9 cellular contexts compared by ENCODE assay signal in genomic region chr1:167499657-167500056, GRCh38. TPM values are rescaled to one million over a fixed set of nuclear protein-coding genes. Genes with fewer than 3 reads are reported as not detected.
DNase-seq lines count a peak whose midpoint lies in the region; ATAC-seq and TF ChIP-seq lines count a peak whose summit lies in the region.
"Had no signal": no experiment of that assay in that cellular context is flagged by ENCODE, and none has a peak within 500 bp of the region (broad histone marks: within the 10 kb centered on the region; RNA-seq: fewer than 3 reads in every experiment).

No MANE protein-coding gene starts in this region.

- H3K27ac ChIP-seq in DND-41 (ENCODE audit: low read length) (peak overlapping the region; percentile 75), hepatocyte (no peak overlapping the region), adrenal gland (no peak overlapping the region)

- DNase-seq in DND-41 (peak; percentile 34), midbrain (lab: John Stamatoyannopoulos, UW) (no peak), retina (no peak), hepatocyte (ENCODE audit: low spot score) (no peak), adrenal gland (no peak)
- peak; percentile 70 for DNase-seq in activated CD8-positive, alpha-beta T cell treated with anti-CD3 and anti-CD28 coated beads for 36 hours
- DNase-seq: Right ventricle myocardium superior had no signal

- H3K36me3 Mint-ChIP-seq in activated CD8-positive, alpha-beta T cell treated with anti-CD3 and anti-CD28 coated beads for 36 hours (ENCODE audit: low read depth), result peaks cover 81% of the 10 kb centered on the region

- H3K9me3 ChIP-seq in DND-41 (ENCODE audit: insufficient read depth, low read length, severe bottlenecking), result no peaks in the 10 kb centered on the region
- H3K9me3 ChIP-seq in hepatocyte (ENCODE audit: low read depth), result no peaks in the 10 kb centered on the region
- no peaks in the 10 kb centered on the region for H3K9me3 ChIP-seq in adrenal gland (replicated peaks in 1 of 3)

- peaks cover 58% of the 10 kb centered on the region for H4K20me1 ChIP-seq in DND-41 (ENCODE audit: insufficient read depth, low read length)
- H4K20me1 ChIP-seq in hepatocyte (ENCODE audit: insufficient read depth, poor library complexity, severe bottlenecking), result no peaks in the 10 kb centered on the region

- ATAC-seq in DND-41 (ENCODE audit: insufficient read depth, low read depth) (peak; percentile 61), GM19351 (IDR thresholded peaks at IDR 0.05; ENCODE audit: unreplicated experiment) (peak; percentile 97), HG03108 (IDR thresholded peaks at IDR 0.05; ENCODE audit: unreplicated experiment) (peak; percentile 89)
- peak; percentile 40 for ATAC-seq in activated CD8-positive, alpha-beta T cell treated with anti-CD3 and anti-CD28 coated beads for 36 hours

- POLR2A ChIA-PET in activated CD8-positive, alpha-beta T cell treated with anti-CD3 and anti-CD28 coated beads for 36 hours (lab: Charles Lee), result interaction anchor here (0.8 to 8.8 kb wide), 16 partner anchors 8 to 436 kb away, joined by 3 to 148 read pairs (median 6); partner anchors contain the start of genes CD247 and DCAF6

- H3K9me3 Mint-ChIP-seq in activated CD8-positive, alpha-beta T cell treated with anti-CD3 and anti-CD28 coated beads for 36 hours, result no peaks in the 10 kb centered on the region

- H3K27me3 ChIP-seq in DND-41 (ENCODE audit: insufficient read depth, low read length, poor library complexity) (no peaks in the 10 kb centered on the region), hepatocyte (peaks cover 12% of the 10 kb centered on the region), adrenal gland (peaks cover 6% of the 10 kb centered on the region)

- no peak overlapping the region for H2AFZ ChIP-seq in DND-41 (ENCODE audit: low read depth, low read length)
- no peak overlapping the region for H2AFZ ChIP-seq in hepatocyte

- H3K4me3 ChIP-seq in DND-41 (ENCODE audit: low read depth in 1 of 2, low read length in 2 of 2), result no peak overlapping the region
- no peak overlapping the region for H3K4me3 ChIP-seq in hepatocyte
- no peak overlapping the region for H3K4me3 ChIP-seq in adrenal gland

- peak overlapping the region; percentile 97 for H3K27ac Mint-ChIP-seq in activated CD8-positive, alpha-beta T cell treated with anti-CD3 and anti-CD28 coated beads for 36 hours

- H3K79me2 ChIP-seq in DND-41 (ENCODE audit: insufficient read depth, low read length) (peaks cover 99% of the 10 kb centered on the region), hepatocyte (no peaks in the 10 kb centered on the region)

- intact Hi-C loops in activated CD8-positive, alpha-beta T cell treated with anti-CD3 and anti-CD28 coated beads for 36 hours (cut with micrococcal nuclease), result loop anchor here (1.0 to 5.0 kb wide), 3 partner anchors 7 to 47 kb away; no protein-coding TSS in a partner anchor
- intact Hi-C loops in adrenal gland (cut with DNase I), result no loop called here

- CTCF ChIA-PET in activated CD8-positive, alpha-beta T cell treated with anti-CD3 and anti-CD28 coated beads for 36 hours (lab: Charles Lee), result interaction anchor here (0.7 to 6.0 kb wide), 13 partner anchors 9 to 75 kb away, joined by 3 to 62 read pairs (median 6); partner anchors contain the start of gene CD247

- peaks cover 98% of the 10 kb centered on the region for H3K4me1 Mint-ChIP-seq in activated CD8-positive, alpha-beta T cell treated with anti-CD3 and anti-CD28 coated beads for 36 hours (ENCODE audit: low read depth)

- no peaks in the 10 kb centered on the region for H3K9me2 ChIP-seq in hepatocyte (replicated peaks; ENCODE audit: insufficient read depth)

- H3K36me3 ChIP-seq in DND-41 (ENCODE audit: insufficient read depth, low read length) (peaks cover 78% of the 10 kb centered on the region), hepatocyte (replicated peaks; ENCODE audit: insufficient read depth, low read depth) (no peaks in the 10 kb centered on the region), adrenal gland (replicated peaks in 1 of 2) (no peaks in the 10 kb centered on the region)

- H3K27me3 Mint-ChIP-seq in activated CD8-positive, alpha-beta T cell treated with anti-CD3 and anti-CD28 coated beads for 36 hours, result no peaks in the 10 kb centered on the region

- TF ChIP-seq CTCF in DND-41 (IDR thresholded peaks at IDR 0.05; ENCODE audit: borderline replicate concordance, extremely low read depth, low read length, poor library complexity, severe bottlenecking) (no peak), hepatocyte (IDR thresholded peaks at IDR 0.05; ENCODE audit: poor library complexity) (no peak), adrenal gland (IDR thresholded peaks at IDR 0.05) (no peak)
- TF ChIP-seq CTCF in activated CD8-positive, alpha-beta T cell treated with anti-CD3 and anti-CD28 coated beads for 36 hours (IDR thresholded peaks at IDR 0.05), result no peak

- WGBS in hepatocyte (ENCODE audit: low lambda C conversion rate, missing lambda C conversion rate), result 59% methylated on average over 3 of the region's 3 CpGs
- WGBS in adrenal gland, 4 donors, result 66 to 79% (median 72%) methylated on average over 3 of the region's 3 CpGs

- H3K4me2 ChIP-seq in DND-41 (ENCODE audit: insufficient read depth, low read length) (peak overlapping the region; percentile 40), hepatocyte (no peak overlapping the region)

- H3K4me1 ChIP-seq in DND-41 (ENCODE audit: insufficient read depth, low read length) (peaks cover 69% of the 10 kb centered on the region), hepatocyte (ENCODE audit: insufficient read depth) (no peaks in the 10 kb centered on the region), adrenal gland (replicated peaks in 1 of 2) (no peaks in the 10 kb centered on the region)

- H3K9ac ChIP-seq in DND-41 (ENCODE audit: low read depth, low read length), result 0 out of 2 replicates have a peak overlapping the region, but pooled peaks have one; percentile 12

- no peak for TF ChIP-seq POLR2A in adrenal gland (IDR thresholded peaks at IDR 0.05)

- H3K4me3 Mint-ChIP-seq in activated CD8-positive, alpha-beta T cell treated with anti-CD3 and anti-CD28 coated beads for 36 hours, result peak overlapping the region; percentile 29

RNA-seq across cellular contexts. Expression of gene CD247, which starts 18.7 kb away (rescaled TPM):
- 100 to 1,000 TPM; 224 to 229 TPM for total RNA-seq in activated CD8-positive, alpha-beta T cell treated with anti-CD3 and anti-CD28 coated beads for 36 hours
- total RNA-seq in hepatocyte (not detected in 2 replicates), adrenal gland (1 to 10 TPM in 4 of 8 donors, under 1 TPM in 3, not detected in 1; 0.26 to 2.3 (median 1.4) TPM)
- polyA plus RNA-seq in hepatocyte (not detected in 2 replicates), adrenal gland (1 to 10 TPM in 2 of 3 donors, under 1 TPM in 1; 0.73 to 2.2 (median 1.2) TPM)

RNA-seq across cellular contexts. Expression of gene CREG1, which starts 53.9 kb away (rescaled TPM):
- 1 to 10 TPM; 9.7 to 10.0 TPM for total RNA-seq in activated CD8-positive, alpha-beta T cell treated with anti-CD3 and anti-CD28 coated beads for 36 hours
- total RNA-seq in hepatocyte (170 and 183 TPM in 2 replicates), adrenal gland (100 to 1,000 TPM; 170 to 605 (median 328) TPM)
- polyA plus RNA-seq in hepatocyte (126 and 135 TPM in 2 replicates), adrenal gland (100 to 1,000 TPM in 1 of 3 donors, 10 to 100 TPM in 2; 69.8 to 267 (median 86.9) TPM)

Comparison
In these comparisons a context has a peak if more than half of its experiments do, and no peak if none do; other contexts are left out.
1. ATAC-seq: peak in every context shown above with its lines; median percentile 97 in GM19351; 89 in HG03108; 61 in DND-41; 40 in activated CD8-positive, alpha-beta T cell treated with anti-CD3 and anti-CD28 coated beads for 36 hours.
2. DNase-seq: peak in DND-41 (single experiment) and activated CD8-positive, alpha-beta T cell treated with anti-CD3 and anti-CD28 coated beads for 36 hours (single experiment); none in midbrain (single experiment), retina (single experiment), hepatocyte (single experiment) and adrenal gland (0 of 7).
3. RNA of gene CD247, which starts 18.7 kb away (total RNA-seq): 224 to 229 TPM in activated CD8-positive, alpha-beta T cell treated with anti-CD3 and anti-CD28 coated beads for 36 hours; 0.26 to 2.3 TPM in adrenal gland and not detected in hepatocyte; every median in the first group is over 10 times any median in the second.
4. RNA of gene CREG1, which starts 53.9 kb away (total RNA-seq): 170 to 605 TPM in adrenal gland and 170 to 183 TPM in hepatocyte; 9.7 to 10.0 TPM in activated CD8-positive, alpha-beta T cell treated with anti-CD3 and anti-CD28 coated beads for 36 hours; every median in the first group is over 10 times any median in the second.